ENCODE assay signal across 8 cellular contexts in genomic region chr16:23423496-23424049, GRCh38.
A peak's percentile ranks its signal among the peaks of the same experiment; 100 is the strongest.
DNase-seq lines count a peak whose midpoint lies in the region; ATAC-seq and TF ChIP-seq lines count a peak whose summit lies in the region.

No MANE protein-coding gene starts in this region.

- H3K27me3 ChIP-seq in mucosa of rectum (ENCODE audit: control insufficient read depth in 2 of 2, insufficient read depth in 2 of 2, low read length in 2 of 2), result no peaks in the 10 kb centered on the region
- no peaks in the 10 kb centered on the region for H3K27me3 ChIP-seq in effector memory CD4-positive, alpha-beta T cell (replicated peaks; ENCODE audit: control insufficient read depth, insufficient read depth, low read length, poor library complexity, severe bottlenecking)

- DNase-seq in AG04449 (ENCODE audit: low read depth, low spot score) (peak; percentile 86), NCI-H1694 (lab: John Stamatoyannopoulos, UW) (peak; percentile 58), dedifferentiated amniotic fluid mesenchymal stem cell (ENCODE audit: extremely low spot score) (peak; percentile 80), NCI-H187 (lab: John Stamatoyannopoulos, UW) (no peak)
- no peak for DNase-seq in effector memory CD4-positive, alpha-beta T cell

- no peak overlapping the region for H3K4me3 ChIP-seq in AG04449 (ENCODE audit: low read depth, low read length)
- H3K4me3 ChIP-seq in mucosa of rectum (ENCODE audit: low read length in 2 of 2), result no peak overlapping the region
- H3K4me3 ChIP-seq in effector memory CD4-positive, alpha-beta T cell (ENCODE audit: insufficient read depth, low read depth, low read length, poor library complexity, severe bottlenecking), result no peak overlapping the region

- peak overlapping the region; percentile 85 to 91 for H3K27ac ChIP-seq in mucosa of rectum (ENCODE audit: low read depth in 2 of 2, low read length in 2 of 2)
- H3K27ac ChIP-seq in effector memory CD4-positive, alpha-beta T cell (ENCODE audit: insufficient read depth, low read length, poor library complexity, severe bottlenecking), result no peak overlapping the region

- ATAC-seq in HG03342 (IDR thresholded peaks at IDR 0.05; ENCODE audit: unreplicated experiment) (no peak), HG02884 (IDR thresholded peaks at IDR 0.05; ENCODE audit: unreplicated experiment) (no peak)

- POLR2A ChIA-PET in AG04449 (lab: Yijun Ruan, JAX), result interaction anchor here (0.7 to 1.0 kb wide), 2 partner anchors 8 to 106 kb away, joined by 3 read pairs; no protein-coding TSS in a partner anchor

- peaks cover 5 to 6% of the 10 kb centered on the region in 2 donors for H3K36me3 ChIP-seq in mucosa of rectum (ENCODE audit: control insufficient read depth in 2 of 2, insufficient read depth in 2 of 2, low read length in 2 of 2)
- H3K36me3 ChIP-seq in effector memory CD4-positive, alpha-beta T cell (ENCODE audit: control insufficient read depth, insufficient read depth, low read length), result peaks cover 14% of the 10 kb centered on the region

- peaks cover 5 to 15% of the 10 kb centered on the region in 2 donors for H3K4me1 ChIP-seq in mucosa of rectum (ENCODE audit: control insufficient read depth in 2 of 2, insufficient read depth in 2 of 2, low read length in 2 of 2)
- H3K4me1 ChIP-seq in effector memory CD4-positive, alpha-beta T cell (ENCODE audit: control insufficient read depth, insufficient read depth, low read length, poor library complexity, severe bottlenecking), result no peaks in the 10 kb centered on the region

- no peak for TF ChIP-seq CTCF in AG04449 (IDR thresholded peaks at IDR 0.05; ENCODE audit: insufficient read depth, low read length, missing control alignments)

- H3K9ac ChIP-seq in mucosa of rectum (ENCODE audit: low read depth in 1 of 2, low read length in 2 of 2), result peak overlapping the region in 1 of 2 donors; percentile 58

- H3K9me3 ChIP-seq in mucosa of rectum (ENCODE audit: control insufficient read depth in 2 of 2, low read length in 2 of 2), result no peaks in the 10 kb centered on the region
- no peaks in the 10 kb centered on the region for H3K9me3 ChIP-seq in effector memory CD4-positive, alpha-beta T cell (ENCODE audit: control insufficient read depth, low read length)

- CTCF ChIA-PET in AG04449 (lab: Yijun Ruan, JAX), result interaction anchor here (0.7 to 5.0 kb wide), 3 partner anchors 12 to 83 kb away, joined by 3 to 115 read pairs (median 4); no protein-coding TSS in a partner anchor

Comparison
In these comparisons a context has a peak if more than half of its experiments do, and no peak if none do; other contexts are left out.
1. DNase-seq: peak in AG04449 (single experiment), NCI-H1694 (single experiment) and dedifferentiated amniotic fluid mesenchymal stem cell (single experiment); none in effector memory CD4-positive, alpha-beta T cell (0 of 3) and NCI-H187 (0 of 2).